In genomic region chr16:11794447-11794846, GRCh38 we compare ENCODE assay signal across 12 cellular contexts. TPM values are rescaled to one million over a fixed set of nuclear protein-coding genes. Genes with fewer than 3 reads are reported as not detected.
DNase-seq lines count a peak whose midpoint lies in the region; ATAC-seq, FAIRE-seq and TF ChIP-seq lines count a peak whose summit lies in the region.
"Had no signal": no experiment of that assay in that cellular context is flagged by ENCODE, and none has a peak within 500 bp of the region (broad histone marks: within the 10 kb centered on the region; RNA-seq: fewer than 3 reads in every experiment).

No MANE protein-coding gene starts in this region.

- no peak overlapping the region for H3K27ac Mint-ChIP-seq in Calu3 (ENCODE audit: unreplicated experiment)
- peak overlapping the region; percentile 91 for H3K27ac Mint-ChIP-seq in osteocyte (ENCODE audit: unreplicated experiment)

- H3K9me3 Mint-ChIP-seq in Calu3 (ENCODE audit: low read depth, unreplicated experiment) (no peaks in the 10 kb centered on the region), osteocyte (ENCODE audit: unreplicated experiment) (no peaks in the 10 kb centered on the region)

- H3K4me1 Mint-ChIP-seq in Calu3 (ENCODE audit: low read depth, unreplicated experiment), result peaks cover 63% of the 10 kb centered on the region
- H3K4me1 Mint-ChIP-seq in osteocyte (ENCODE audit: unreplicated experiment), result peaks cover 70% of the 10 kb centered on the region

- no peaks in the 10 kb centered on the region for H3K27me3 ChIP-seq in Panc1 (ENCODE audit: control insufficient read depth, insufficient read depth, low read length)
- H3K27me3 ChIP-seq: pancreas had no signal

- TF ChIP-seq CTCF in Calu3 (IDR thresholded peaks at IDR 0.05; ENCODE audit: unreplicated experiment) (no peak), Panc1 (IDR thresholded peaks at IDR 0.05) (no peak), osteocyte (IDR thresholded peaks at IDR 0.05) (no peak)

- H3K4me3 Mint-ChIP-seq in Calu3 (ENCODE audit: low read depth, unreplicated experiment), result peak overlapping the region; percentile 76
- H3K4me3 Mint-ChIP-seq in osteocyte (ENCODE audit: unreplicated experiment), result peak overlapping the region; percentile 86

- H3K36me3 ChIP-seq in Panc1 (ENCODE audit: control insufficient read depth, insufficient read depth, low read length), result no peaks in the 10 kb centered on the region; the same call in none of the 2 replicates
- H3K36me3 ChIP-seq: pancreas had no signal

- 0 out of 4 replicates have a peak overlapping the region, but pooled peaks of 1 of the 2 experiments have one; percentile 11 for H3K4me3 ChIP-seq in Panc1 (ENCODE audit: low read depth in 2 of 2, low read length in 2 of 2)
- H3K4me3 ChIP-seq: pancreas had no signal

- no peaks in the 10 kb centered on the region for H3K27me3 Mint-ChIP-seq in Calu3 (ENCODE audit: unreplicated experiment)
- no peaks in the 10 kb centered on the region for H3K27me3 Mint-ChIP-seq in osteocyte (ENCODE audit: unreplicated experiment)

- TF ChIP-seq POLR2A in GM18505 (IDR thresholded peaks at IDR 0.05; ENCODE audit: borderline replicate concordance, extremely low read depth, insufficient read depth, insufficient read length), result no peak

- intact Hi-C loops in Calu3 (cut with micrococcal nuclease; ENCODE audit: unreplicated experiment) (loop anchor here (5.0 kb wide), 1 partner anchor 37 kb away; no protein-coding TSS in a partner anchor), Panc1 (cut with micrococcal nuclease; ENCODE audit: unreplicated experiment) (no loop called here)

- no peak for FAIRE-seq in GM19239 (lab: Jason Lieb, UNC)
- FAIRE-seq: pancreas had no signal

- H3K36me3 Mint-ChIP-seq in Calu3 (ENCODE audit: insufficient read depth, unreplicated experiment) (peaks cover 69% of the 10 kb centered on the region), osteocyte (ENCODE audit: unreplicated experiment) (peaks cover 11% of the 10 kb centered on the region)

- in situ Hi-C loops in Panc1 (cut with HindIII; ENCODE audit: low pct_unique_long_range_greater_than_20kb, low sequenced_read_pairs), result no loop called here

- DNase-seq in Calu3 (no peak), Panc1 (ENCODE audit: low read depth, low spot score) (no peak), dermis blood vessel endothelial cell (peak; percentile 40), osteocyte (ENCODE audit: extremely low spot score, unreplicated experiment) (no peak), NCI-H446 (lab: John Stamatoyannopoulos, UW) (no peak), GM19239 (ENCODE audit: insufficient read length, low spot score) (no peak)
- no peak for DNase-seq in activated effector memory CD4-positive, alpha-beta T cell treated with Interleukin-2 at 50 U/mL for 16 hours
- DNase-seq: cortex of kidney, NCI-H1694 had no signal

- H3K4me1 ChIP-seq in Panc1 (ENCODE audit: control insufficient read depth, insufficient read depth, low read length), result peaks cover 35% of the 10 kb centered on the region

- CTCF ChIA-PET in Calu3 (lab: Charles Lee) (no interaction called here), Panc1 (lab: Charles Lee) (no interaction called here)

- POLR2A ChIA-PET in Panc1 (lab: Charles Lee), result interaction anchor here (0.6 kb wide), 1 partner anchor 12 kb away, joined by 3 read pairs; no protein-coding TSS in a partner anchor

- no peaks in the 10 kb centered on the region for H3K9me3 ChIP-seq in Panc1 (ENCODE audit: control insufficient read depth, insufficient read depth, low read depth, low read length)
- H3K9me3 ChIP-seq: pancreas had no signal

- BruUV-seq in Calu3 (replicated peaks; lab: Mats Ljungman, UMichigan), result no TSS peak
- no TSS peak for BruUV-seq in Panc1 (replicated peaks; lab: Mats Ljungman, UMichigan)

- no peak for ATAC-seq in Panc1
- no peak for ATAC-seq in GM18505 (IDR thresholded peaks at IDR 0.05; ENCODE audit: unreplicated experiment)
- ATAC-seq: pancreas, Right ventricle myocardium inferior had no signal

- peak overlapping the region; percentile 92 for H3K27ac ChIP-seq in Panc1 (ENCODE audit: low read length)

RNA-seq across cellular contexts. Expression of gene ZC3H7A, which starts 2.6 kb away (rescaled TPM):
- total RNA-seq in Calu3 (2022), result 68.7 and 70.9 TPM in 2 replicates
- total RNA-seq in Panc1 (2021; ENCODE audit: unreplicated experiment), result 52.3 TPM
- 21.3 TPM for polyA plus RNA-seq in Panc1 (2012; ENCODE audit: insufficient read length)
- total RNA-seq in dermis blood vessel endothelial cell, result 43.4 and 107 TPM in 2 replicates
- total RNA-seq in osteocyte, result 69.6 and 79.6 TPM in 2 replicates

RNA-seq across cellular contexts. Expression of gene TXNDC11, which starts 51.8 kb away (rescaled TPM):
- total RNA-seq in Calu3 (2022) (51.3 and 52.1 TPM in 2 replicates), Panc1 (2021; ENCODE audit: unreplicated experiment) (30.5 TPM), dermis blood vessel endothelial cell (30.5 and 47.5 TPM in 2 replicates), osteocyte (31.9 and 32.3 TPM in 2 replicates)
- 24.2 TPM for polyA plus RNA-seq in Panc1 (2012; ENCODE audit: insufficient read length)

RNA-seq across cellular contexts. Expression of gene RSL1D1, which starts 56.9 kb away (rescaled TPM):
- total RNA-seq in Calu3 (2022), result 239 and 247 TPM in 2 replicates
- total RNA-seq in Panc1 (2021; ENCODE audit: unreplicated experiment), result 195 TPM
- polyA plus RNA-seq in Panc1 (2012; ENCODE audit: insufficient read length), result 124 TPM
- total RNA-seq in dermis blood vessel endothelial cell, result 75.7 and 116 TPM in 2 replicates
- total RNA-seq in osteocyte, result 122 and 128 TPM in 2 replicates
